1 cellular context compared by ENCODE assay signal in the genomic region with DNA sequence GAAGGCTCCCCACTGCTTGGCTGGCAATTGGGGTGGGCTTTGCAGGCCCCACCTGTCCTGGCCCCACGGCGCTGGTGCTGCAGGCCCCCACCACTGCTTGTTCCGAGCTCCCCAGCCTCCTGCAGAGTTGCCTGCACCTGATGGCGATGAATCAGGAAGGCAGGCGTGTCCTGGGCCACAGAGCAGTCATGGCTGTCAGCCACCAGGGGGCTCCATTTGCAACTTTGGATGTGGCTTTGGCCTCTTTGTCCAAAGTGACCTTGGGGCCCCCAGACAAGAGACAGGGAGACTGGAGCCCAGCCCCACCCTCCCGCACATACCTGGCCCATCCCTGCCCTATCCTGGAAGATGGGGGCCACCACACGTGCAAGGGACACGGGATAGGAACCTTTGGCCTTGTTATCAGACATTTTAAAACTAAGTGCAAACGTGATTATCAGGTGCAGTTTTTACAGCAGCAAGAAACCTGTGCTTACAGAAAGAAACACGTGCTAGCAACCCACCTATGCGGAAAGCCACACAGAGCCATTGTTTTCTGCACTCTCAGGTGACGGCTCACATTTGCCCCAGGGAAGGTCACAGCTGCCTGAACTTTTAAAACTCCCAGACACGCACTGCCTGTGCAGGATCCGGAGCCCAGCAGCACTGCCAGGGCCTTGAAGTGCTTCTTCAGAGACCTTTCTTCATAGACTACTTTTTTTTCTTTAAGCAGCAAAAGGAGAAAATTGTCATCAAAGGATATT.
TF ChIP-seq lines count a peak whose summit lies in the region.

A gene with protein sequence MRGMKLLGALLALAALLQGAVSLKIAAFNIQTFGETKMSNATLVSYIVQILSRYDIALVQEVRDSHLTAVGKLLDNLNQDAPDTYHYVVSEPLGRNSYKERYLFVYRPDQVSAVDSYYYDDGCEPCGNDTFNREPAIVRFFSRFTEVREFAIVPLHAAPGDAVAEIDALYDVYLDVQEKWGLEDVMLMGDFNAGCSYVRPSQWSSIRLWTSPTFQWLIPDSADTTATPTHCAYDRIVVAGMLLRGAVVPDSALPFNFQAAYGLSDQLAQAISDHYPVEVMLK (plus strand): TSS at position 443 of the 743 bp plus-strand sequence. CDS start 683 bp downstream, outside the sequence.

TF ChIP-seq in K562, 482 proteins besides CTCF, POLR2A, EP300 and RAD21 (continued from another document and continues in another):
- TF ChIP-seq, protein P1, sequence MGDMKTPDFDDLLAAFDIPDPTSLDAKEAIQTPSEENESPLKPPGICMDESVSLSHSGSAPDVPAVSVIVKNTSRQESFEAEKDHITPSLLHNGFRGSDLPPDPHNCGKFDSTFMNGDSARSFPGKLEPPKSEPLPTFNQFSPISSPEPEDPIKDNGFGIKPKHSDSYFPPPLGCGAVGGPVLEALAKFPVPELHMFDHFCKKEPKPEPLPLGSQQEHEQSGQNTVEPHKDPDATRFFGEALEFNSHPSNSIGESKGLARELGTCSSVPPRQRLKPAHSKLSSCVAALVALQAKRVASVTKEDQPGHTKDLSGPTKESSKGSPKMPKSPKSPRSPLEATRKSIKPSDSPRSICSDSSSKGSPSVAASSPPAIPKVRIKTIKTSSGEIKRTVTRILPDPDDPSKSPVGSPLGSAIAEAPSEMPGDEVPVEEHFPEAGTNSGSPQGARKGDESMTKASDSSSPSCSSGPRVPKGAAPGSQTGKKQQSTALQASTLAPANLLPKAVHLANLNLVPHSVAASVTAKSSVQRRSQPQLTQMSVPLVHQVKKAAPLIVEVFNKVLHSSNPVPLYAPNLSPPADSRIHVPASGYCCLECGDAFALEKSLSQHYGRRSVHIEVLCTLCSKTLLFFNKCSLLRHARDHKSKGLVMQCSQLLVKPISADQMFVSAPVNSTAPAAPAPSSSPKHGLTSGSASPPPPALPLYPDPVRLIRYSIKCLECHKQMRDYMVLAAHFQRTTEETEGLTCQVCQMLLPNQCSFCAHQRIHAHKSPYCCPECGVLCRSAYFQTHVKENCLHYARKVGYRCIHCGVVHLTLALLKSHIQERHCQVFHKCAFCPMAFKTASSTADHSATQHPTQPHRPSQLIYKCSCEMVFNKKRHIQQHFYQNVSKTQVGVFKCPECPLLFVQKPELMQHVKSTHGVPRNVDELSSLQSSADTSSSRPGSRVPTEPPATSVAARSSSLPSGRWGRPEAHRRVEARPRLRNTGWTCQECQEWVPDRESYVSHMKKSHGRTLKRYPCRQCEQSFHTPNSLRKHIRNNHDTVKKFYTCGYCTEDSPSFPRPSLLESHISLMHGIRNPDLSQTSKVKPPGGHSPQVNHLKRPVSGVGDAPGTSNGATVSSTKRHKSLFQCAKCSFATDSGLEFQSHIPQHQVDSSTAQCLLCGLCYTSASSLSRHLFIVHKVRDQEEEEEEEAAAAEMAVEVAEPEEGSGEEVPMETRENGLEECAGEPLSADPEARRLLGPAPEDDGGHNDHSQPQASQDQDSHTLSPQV (IDR thresholded peaks at IDR 0.05) = 0 out of 2 replicates have a peak, but pooled peaks have one; percentile 40
- TF ChIP-seq, protein P2, sequence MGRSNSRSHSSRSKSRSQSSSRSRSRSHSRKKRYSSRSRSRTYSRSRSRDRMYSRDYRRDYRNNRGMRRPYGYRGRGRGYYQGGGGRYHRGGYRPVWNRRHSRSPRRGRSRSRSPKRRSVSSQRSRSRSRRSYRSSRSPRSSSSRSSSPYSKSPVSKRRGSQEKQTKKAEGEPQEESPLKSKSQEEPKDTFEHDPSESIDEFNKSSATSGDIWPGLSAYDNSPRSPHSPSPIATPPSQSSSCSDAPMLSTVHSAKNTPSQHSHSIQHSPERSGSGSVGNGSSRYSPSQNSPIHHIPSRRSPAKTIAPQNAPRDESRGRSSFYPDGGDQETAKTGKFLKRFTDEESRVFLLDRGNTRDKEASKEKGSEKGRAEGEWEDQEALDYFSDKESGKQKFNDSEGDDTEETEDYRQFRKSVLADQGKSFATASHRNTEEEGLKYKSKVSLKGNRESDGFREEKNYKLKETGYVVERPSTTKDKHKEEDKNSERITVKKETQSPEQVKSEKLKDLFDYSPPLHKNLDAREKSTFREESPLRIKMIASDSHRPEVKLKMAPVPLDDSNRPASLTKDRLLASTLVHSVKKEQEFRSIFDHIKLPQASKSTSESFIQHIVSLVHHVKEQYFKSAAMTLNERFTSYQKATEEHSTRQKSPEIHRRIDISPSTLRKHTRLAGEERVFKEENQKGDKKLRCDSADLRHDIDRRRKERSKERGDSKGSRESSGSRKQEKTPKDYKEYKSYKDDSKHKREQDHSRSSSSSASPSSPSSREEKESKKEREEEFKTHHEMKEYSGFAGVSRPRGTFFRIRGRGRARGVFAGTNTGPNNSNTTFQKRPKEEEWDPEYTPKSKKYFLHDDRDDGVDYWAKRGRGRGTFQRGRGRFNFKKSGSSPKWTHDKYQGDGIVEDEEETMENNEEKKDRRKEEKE (IDR thresholded peaks at IDR 0.05; ENCODE audit: borderline replicate concordance in 1 of 2, control insufficient read depth in 1 of 2, low read depth in 2 of 2, low read length in 1 of 2) = no peak
- peak; percentile 79 for TF ChIP-seq SMC3 (conservative IDR thresholded peaks at IDR 0.05; ENCODE audit: insufficient read depth, low read depth, low read length)
- TF ChIP-seq, protein P3, sequence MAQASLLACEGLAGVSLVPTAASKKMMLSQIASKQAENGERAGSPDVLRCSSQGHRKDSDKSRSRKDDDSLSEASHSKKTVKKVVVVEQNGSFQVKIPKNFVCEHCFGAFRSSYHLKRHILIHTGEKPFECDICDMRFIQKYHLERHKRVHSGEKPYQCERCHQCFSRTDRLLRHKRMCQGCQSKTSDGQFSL (CRISPR knock-in tag; IDR thresholded peaks at IDR 0.05) = no peak
- TF ChIP-seq, protein P3 (tag; IDR thresholded peaks at IDR 0.05) = no peak
- TF ChIP-seq XRCC4 (IDR thresholded peaks at IDR 0.05; ENCODE audit: extremely low read depth, insufficient read depth, insufficient read length) = no peak
- TF ChIP-seq KLF6 (CRISPR knock-in tag; IDR thresholded peaks at IDR 0.05; ENCODE audit: borderline replicate concordance) = no peak
- no peak for TF ChIP-seq CXXC5 (CRISPR knock-in tag; IDR thresholded peaks at IDR 0.05)
- TF ChIP-seq, protein P4, sequence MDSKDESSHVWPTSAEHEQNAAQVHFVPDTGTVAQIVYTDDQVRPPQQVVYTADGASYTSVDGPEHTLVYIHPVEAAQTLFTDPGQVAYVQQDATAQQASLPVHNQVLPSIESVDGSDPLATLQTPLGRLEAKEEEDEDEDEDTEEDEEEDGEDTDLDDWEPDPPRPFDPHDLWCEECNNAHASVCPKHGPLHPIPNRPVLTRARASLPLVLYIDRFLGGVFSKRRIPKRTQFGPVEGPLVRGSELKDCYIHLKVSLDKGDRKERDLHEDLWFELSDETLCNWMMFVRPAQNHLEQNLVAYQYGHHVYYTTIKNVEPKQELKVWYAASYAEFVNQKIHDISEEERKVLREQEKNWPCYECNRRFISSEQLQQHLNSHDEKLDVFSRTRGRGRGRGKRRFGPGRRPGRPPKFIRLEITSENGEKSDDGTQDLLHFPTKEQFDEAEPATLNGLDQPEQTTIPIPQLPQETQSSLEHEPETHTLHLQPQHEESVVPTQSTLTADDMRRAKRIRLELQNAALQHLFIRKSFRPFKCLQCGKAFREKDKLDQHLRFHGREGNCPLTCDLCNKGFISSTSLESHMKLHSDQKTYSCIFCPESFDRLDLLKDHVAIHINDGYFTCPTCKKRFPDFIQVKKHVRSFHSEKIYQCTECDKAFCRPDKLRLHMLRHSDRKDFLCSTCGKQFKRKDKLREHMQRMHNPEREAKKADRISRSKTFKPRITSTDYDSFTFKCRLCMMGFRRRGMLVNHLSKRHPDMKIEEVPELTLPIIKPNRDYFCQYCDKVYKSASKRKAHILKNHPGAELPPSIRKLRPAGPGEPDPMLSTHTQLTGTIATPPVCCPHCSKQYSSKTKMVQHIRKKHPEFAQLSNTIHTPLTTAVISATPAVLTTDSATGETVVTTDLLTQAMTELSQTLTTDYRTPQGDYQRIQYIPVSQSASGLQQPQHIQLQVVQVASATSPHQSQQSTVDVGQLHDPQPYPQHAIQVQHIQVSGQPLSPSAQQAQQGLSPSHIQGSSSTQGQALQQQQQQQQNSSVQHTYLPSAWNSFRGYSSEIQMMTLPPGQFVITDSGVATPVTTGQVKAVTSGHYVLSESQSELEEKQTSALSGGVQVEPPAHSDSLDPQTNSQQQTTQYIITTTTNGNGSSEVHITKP (IDR thresholded peaks at IDR 0.05; ENCODE audit: partially characterized antibody) = no peak
- peak; percentile 41; the same call in 1 of the 2 replicates for TF ChIP-seq CREM (IDR thresholded peaks at IDR 0.05; ENCODE audit: low read depth)
- TF ChIP-seq NEUROD1 (IDR thresholded peaks at IDR 0.05; ENCODE audit: borderline replicate concordance, low read depth, low read length, partially characterized antibody) = no peak
- TF ChIP-seq GTF2E2 (tag; IDR thresholded peaks at IDR 0.05) = no peak
- TF ChIP-seq, protein P5, sequence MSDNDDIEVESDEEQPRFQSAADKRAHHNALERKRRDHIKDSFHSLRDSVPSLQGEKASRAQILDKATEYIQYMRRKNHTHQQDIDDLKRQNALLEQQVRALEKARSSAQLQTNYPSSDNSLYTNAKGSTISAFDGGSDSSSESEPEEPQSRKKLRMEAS (CRISPR knock-in tag; IDR thresholded peaks at IDR 0.05) = peak; percentile 53
- TF ChIP-seq, protein P6, sequence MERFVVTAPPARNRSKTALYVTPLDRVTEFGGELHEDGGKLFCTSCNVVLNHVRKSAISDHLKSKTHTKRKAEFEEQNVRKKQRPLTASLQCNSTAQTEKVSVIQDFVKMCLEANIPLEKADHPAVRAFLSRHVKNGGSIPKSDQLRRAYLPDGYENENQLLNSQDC (CRISPR knock-in tag; IDR thresholded peaks at IDR 0.05) = no peak
- no peak for TF ChIP-seq ZNF586 (CRISPR knock-in tag; conservative IDR thresholded peaks at IDR 0.05)
- TF ChIP-seq SP2 (IDR thresholded peaks at IDR 0.05; ENCODE audit: extremely low read depth, low read depth, low read length, poor library complexity, severe bottlenecking) = no peak
- TF ChIP-seq, protein P7, sequence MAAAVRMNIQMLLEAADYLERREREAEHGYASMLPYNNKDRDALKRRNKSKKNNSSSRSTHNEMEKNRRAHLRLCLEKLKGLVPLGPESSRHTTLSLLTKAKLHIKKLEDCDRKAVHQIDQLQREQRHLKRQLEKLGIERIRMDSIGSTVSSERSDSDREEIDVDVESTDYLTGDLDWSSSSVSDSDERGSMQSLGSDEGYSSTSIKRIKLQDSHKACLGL (CRISPR knock-in tag; IDR thresholded peaks at IDR 0.05; ENCODE audit: borderline replicate concordance, poor library complexity, severe bottlenecking) = no peak
- no peak for TF ChIP-seq SUPT5H (IDR thresholded peaks at IDR 0.05)
- no peak for TF ChIP-seq ESRRB (CRISPR knock-in tag; IDR thresholded peaks at IDR 0.05; ENCODE audit: borderline replicate concordance)
- TF ChIP-seq, protein P8, sequence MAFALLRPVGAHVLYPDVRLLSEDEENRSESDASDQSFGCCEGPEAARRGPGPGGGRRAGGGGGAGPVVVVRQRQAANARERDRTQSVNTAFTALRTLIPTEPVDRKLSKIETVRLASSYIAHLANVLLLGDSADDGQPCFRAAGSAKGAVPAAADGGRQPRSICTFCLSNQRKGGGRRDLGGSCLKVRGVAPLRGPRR (CRISPR knock-in tag; IDR thresholded peaks at IDR 0.05) = no peak
- TF ChIP-seq, protein P9, sequence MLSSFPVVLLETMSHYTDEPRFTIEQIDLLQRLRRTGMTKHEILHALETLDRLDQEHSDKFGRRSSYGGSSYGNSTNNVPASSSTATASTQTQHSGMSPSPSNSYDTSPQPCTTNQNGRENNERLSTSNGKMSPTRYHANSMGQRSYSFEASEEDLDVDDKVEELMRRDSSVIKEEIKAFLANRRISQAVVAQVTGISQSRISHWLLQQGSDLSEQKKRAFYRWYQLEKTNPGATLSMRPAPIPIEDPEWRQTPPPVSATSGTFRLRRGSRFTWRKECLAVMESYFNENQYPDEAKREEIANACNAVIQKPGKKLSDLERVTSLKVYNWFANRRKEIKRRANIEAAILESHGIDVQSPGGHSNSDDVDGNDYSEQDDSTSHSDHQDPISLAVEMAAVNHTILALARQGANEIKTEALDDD (IDR thresholded peaks at IDR 0.05) = no peak
- TF ChIP-seq, protein P10, sequence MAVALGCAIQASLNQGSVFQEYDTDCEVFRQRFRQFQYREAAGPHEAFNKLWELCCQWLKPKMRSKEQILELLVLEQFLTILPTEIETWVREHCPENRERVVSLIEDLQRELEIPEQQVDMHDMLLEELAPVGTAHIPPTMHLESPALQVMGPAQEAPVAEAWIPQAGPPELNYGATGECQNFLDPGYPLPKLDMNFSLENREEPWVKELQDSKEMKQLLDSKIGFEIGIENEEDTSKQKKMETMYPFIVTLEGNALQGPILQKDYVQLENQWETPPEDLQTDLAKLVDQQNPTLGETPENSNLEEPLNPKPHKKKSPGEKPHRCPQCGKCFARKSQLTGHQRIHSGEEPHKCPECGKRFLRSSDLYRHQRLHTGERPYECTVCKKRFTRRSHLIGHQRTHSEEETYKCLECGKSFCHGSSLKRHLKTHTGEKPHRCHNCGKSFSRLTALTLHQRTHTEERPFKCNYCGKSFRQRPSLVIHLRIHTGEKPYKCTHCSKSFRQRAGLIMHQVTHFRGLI (CRISPR knock-in tag; IDR thresholded peaks at IDR 0.05) = no peak
- TF ChIP-seq, protein P11, sequence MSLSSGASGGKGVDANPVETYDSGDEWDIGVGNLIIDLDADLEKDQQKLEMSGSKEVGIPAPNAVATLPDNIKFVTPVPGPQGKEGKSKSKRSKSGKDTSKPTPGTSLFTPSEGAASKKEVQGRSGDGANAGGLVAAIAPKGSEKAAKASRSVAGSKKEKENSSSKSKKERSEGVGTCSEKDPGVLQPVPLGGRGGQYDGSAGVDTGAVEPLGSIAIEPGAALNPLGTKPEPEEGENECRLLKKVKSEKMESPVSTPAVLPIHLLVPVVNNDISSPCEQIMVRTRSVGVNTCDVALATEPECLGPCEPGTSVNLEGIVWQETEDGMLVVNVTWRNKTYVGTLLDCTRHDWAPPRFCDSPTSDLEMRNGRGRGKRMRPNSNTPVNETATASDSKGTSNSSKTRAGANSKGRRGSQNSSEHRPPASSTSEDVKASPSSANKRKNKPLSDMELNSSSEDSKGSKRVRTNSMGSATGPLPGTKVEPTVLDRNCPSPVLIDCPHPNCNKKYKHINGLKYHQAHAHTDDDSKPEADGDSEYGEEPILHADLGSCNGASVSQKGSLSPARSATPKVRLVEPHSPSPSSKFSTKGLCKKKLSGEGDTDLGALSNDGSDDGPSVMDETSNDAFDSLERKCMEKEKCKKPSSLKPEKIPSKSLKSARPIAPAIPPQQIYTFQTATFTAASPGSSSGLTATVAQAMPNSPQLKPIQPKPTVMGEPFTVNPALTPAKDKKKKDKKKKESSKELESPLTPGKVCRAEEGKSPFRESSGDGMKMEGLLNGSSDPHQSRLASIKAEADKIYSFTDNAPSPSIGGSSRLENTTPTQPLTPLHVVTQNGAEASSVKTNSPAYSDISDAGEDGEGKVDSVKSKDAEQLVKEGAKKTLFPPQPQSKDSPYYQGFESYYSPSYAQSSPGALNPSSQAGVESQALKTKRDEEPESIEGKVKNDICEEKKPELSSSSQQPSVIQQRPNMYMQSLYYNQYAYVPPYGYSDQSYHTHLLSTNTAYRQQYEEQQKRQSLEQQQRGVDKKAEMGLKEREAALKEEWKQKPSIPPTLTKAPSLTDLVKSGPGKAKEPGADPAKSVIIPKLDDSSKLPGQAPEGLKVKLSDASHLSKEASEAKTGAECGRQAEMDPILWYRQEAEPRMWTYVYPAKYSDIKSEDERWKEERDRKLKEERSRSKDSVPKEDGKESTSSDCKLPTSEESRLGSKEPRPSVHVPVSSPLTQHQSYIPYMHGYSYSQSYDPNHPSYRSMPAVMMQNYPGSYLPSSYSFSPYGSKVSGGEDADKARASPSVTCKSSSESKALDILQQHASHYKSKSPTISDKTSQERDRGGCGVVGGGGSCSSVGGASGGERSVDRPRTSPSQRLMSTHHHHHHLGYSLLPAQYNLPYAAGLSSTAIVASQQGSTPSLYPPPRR (CRISPR knock-in tag; IDR thresholded peaks at IDR 0.05; ENCODE audit: borderline replicate concordance) = no peak
- no peak for TF ChIP-seq HDAC1 (IDR thresholded peaks at IDR 0.05)
- TF ChIP-seq KLF16 (IDR thresholded peaks at IDR 0.05) = peak; percentile 33; the same call in 1 of the 2 replicates
- no peak for TF ChIP-seq TRIM28 (IDR thresholded peaks at IDR 0.05)
- no peak for TF ChIP-seq E2F3 (CRISPR knock-in tag; IDR thresholded peaks at IDR 0.05)
